In the genomic region with DNA sequence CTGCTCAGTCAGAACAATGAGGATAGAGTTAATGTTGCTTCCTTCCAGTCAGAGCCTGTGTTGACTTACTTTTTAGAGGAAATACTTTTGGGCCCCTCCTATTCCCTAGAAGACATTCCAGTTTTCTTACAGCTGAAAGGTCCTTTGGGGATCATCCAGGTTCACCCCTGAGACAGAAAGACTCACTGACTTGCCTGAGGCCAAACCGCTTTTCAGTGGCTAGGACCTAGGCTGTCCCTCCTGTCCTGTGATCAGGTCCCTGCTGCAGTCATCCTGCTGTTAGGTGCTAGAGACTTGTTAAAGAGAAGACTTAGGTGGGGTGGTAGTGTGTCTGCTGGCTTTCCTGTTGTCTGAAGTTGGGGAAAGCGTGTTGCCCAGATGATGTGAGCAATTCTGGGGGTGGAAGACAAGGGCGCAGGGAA, we compare ENCODE assay signal across 10 cellular contexts. TPM values are rescaled to one million over a fixed set of nuclear protein-coding genes. Genes with fewer than 3 reads are reported as not detected.
DNase-seq lines count a peak whose midpoint lies in the region; ATAC-seq and TF ChIP-seq lines count a peak whose summit lies in the region.
"Had no signal": no experiment of that assay in that cellular context is flagged by ENCODE, and none has a peak within 500 bp of the region (broad histone marks: within the 10 kb centered on the region; RNA-seq: fewer than 3 reads in every experiment).

No MANE protein-coding gene starts in this region.

- DNase-seq in SIG-M5 treated with dmso at 0.1 percent for 504 hours (lab: John Stamatoyannopoulos, UW; ENCODE audit: unreplicated experiment) (peak; percentile 55), SIG-M5 (lab: John Stamatoyannopoulos, UW) (no peak), right atrium auricular region (ENCODE audit: low spot score) (no peak), spleen (no peak), GDM1 (lab: John Stamatoyannopoulos, UW) (no peak), NCI-H446 treated with DMSO at 0.1 percent for 48 hours (lab: John Stamatoyannopoulos, UW) (no peak)
- no peak for DNase-seq in activated CD8-positive, alpha-beta T cell treated with anti-CD3 and anti-CD28 coated beads, Interleukin-2, amount 10 ng/mL, durations not matched to agents 7 days and 5 days
- DNase-seq: NCI-H187 had no signal

- peak overlapping the region; percentile 59 to 80 for H3K27ac ChIP-seq in right atrium auricular region
- peak overlapping the region in 7 of 8 donors; percentile 83 to 95 (median 90) for H3K27ac ChIP-seq in spleen
- H3K27ac ChIP-seq: 22Rv1 had no signal

- POLR2A ChIA-PET in activated CD8-positive, alpha-beta T cell treated with anti-CD3 and anti-CD28 coated beads, Interleukin-2, amount 10 ng/mL, durations not matched to agents 7 days and 5 days (lab: Charles Lee) = no interaction called here

- peak; percentile 22 for ATAC-seq in activated CD8-positive, alpha-beta T cell treated with anti-CD3 and anti-CD28 coated beads, Interleukin-2, amount 10 ng/mL, durations not matched to agents 7 days and 5 days
- no peak for ATAC-seq in GM19328 (IDR thresholded peaks at IDR 0.05; ENCODE audit: unreplicated experiment)

- H3K36me3 ChIP-seq in right atrium auricular region (no peaks in the 10 kb centered on the region), spleen (no peaks in the 10 kb centered on the region)

- no peak overlapping the region for H3K4me3 Mint-ChIP-seq in activated CD8-positive, alpha-beta T cell treated with anti-CD3 and anti-CD28 coated beads, Interleukin-2, amount 10 ng/mL, durations not matched to agents 7 days and 5 days

- H3K27me3 ChIP-seq in right atrium auricular region = no peaks in the 10 kb centered on the region
- H3K27me3 ChIP-seq in spleen (replicated peaks in 1 of 7) = no peaks in the 10 kb centered on the region

- H3K27ac Mint-ChIP-seq in activated CD8-positive, alpha-beta T cell treated with anti-CD3 and anti-CD28 coated beads, Interleukin-2, amount 10 ng/mL, durations not matched to agents 7 days and 5 days = peak overlapping the region; percentile 8

- TF ChIP-seq CTCF in right atrium auricular region (IDR thresholded peaks at IDR 0.05) = no peak
- no peak for TF ChIP-seq CTCF in spleen (IDR thresholded peaks at IDR 0.05 in 8 of 11, conservative IDR thresholded peaks at IDR 0.05 in 3 of 11)

- peaks cover 21% of the 10 kb centered on the region for H3K36me3 Mint-ChIP-seq in activated CD8-positive, alpha-beta T cell treated with anti-CD3 and anti-CD28 coated beads, Interleukin-2, amount 10 ng/mL, durations not matched to agents 7 days and 5 days (ENCODE audit: low read depth)

- CTCF ChIA-PET in activated CD8-positive, alpha-beta T cell treated with anti-CD3 and anti-CD28 coated beads, Interleukin-2, amount 10 ng/mL, durations not matched to agents 7 days and 5 days (lab: Charles Lee) = no interaction called here

- H3K9me3 ChIP-seq in right atrium auricular region = no peaks in the 10 kb centered on the region
- H3K9me3 ChIP-seq in spleen = no peaks in the 10 kb centered on the region

- H3K4me1 ChIP-seq in right atrium auricular region (peaks cover 0 to 86% of the 10 kb centered on the region in 2 donors), spleen (peaks cover 68 to 100% (median 96%) of the 10 kb centered on the region in 6 donors)

- intact Hi-C loops in spleen (cut with DNase I; ENCODE audit: low total_unique reads) = no loop called here

- TF ChIP-seq POLR2A in spleen (IDR thresholded peaks at IDR 0.05) = no peak

- no peaks in the 10 kb centered on the region for H3K27me3 Mint-ChIP-seq in activated CD8-positive, alpha-beta T cell treated with anti-CD3 and anti-CD28 coated beads, Interleukin-2, amount 10 ng/mL, durations not matched to agents 7 days and 5 days (ENCODE audit: low read depth)

- peaks cover 62% of the 10 kb centered on the region for H3K4me1 Mint-ChIP-seq in activated CD8-positive, alpha-beta T cell treated with anti-CD3 and anti-CD28 coated beads, Interleukin-2, amount 10 ng/mL, durations not matched to agents 7 days and 5 days (ENCODE audit: low read depth)

- 79 to 89% (median 85%) methylated on average over 3 of the region's 3 CpGs for WGBS in spleen, 5 donors

- no peaks in the 10 kb centered on the region for H3K9me3 Mint-ChIP-seq in activated CD8-positive, alpha-beta T cell treated with anti-CD3 and anti-CD28 coated beads, Interleukin-2, amount 10 ng/mL, durations not matched to agents 7 days and 5 days (ENCODE audit: insufficient read depth)

- H3K4me3 ChIP-seq in right atrium auricular region = no peak overlapping the region
- H3K4me3 ChIP-seq in spleen = peak overlapping the region in 1 of 8 donors; percentile 57

RNA-seq across cellular contexts. Expression of a gene that starts 39.6 kb away (rescaled TPM):
- 10 to 100 TPM; 40.0 to 43.1 TPM for total RNA-seq in activated CD8-positive, alpha-beta T cell treated with anti-CD3 and anti-CD28 coated beads, Interleukin-2, amount 10 ng/mL, durations not matched to agents 7 days and 5 days
- total RNA-seq in right atrium auricular region = 10 to 100 TPM; 19.2 to 24.7 TPM
- 100 to 1,000 TPM in 3 of 7 donors, 10 to 100 TPM in 4; 76.1 to 120 (median 96.1) TPM for total RNA-seq in spleen
- 10 to 100 TPM; 10.7 to 20.4 (median 11.3) TPM for polyA plus RNA-seq in spleen
